In the genomic region with DNA sequence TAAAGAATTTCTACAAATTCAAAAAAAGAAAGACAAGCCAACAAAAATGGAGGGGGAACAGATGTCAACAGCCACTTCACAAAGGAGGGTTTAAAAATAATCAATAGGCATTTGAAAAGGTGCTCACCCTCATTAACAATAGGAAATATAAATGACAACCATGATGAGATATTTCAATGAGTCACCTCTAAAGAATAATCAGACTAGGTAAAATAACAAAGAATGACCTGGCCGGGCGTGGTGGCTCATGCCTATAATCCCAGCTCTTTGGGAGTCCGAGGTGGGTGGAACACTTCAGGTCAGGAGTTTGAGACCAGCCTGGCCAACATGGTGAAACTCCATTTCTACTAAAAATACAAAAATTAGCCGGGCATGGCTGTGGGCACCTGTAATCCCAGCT, we compare ENCODE assay signal across 14 cellular contexts.
DNase-seq lines count a peak whose midpoint lies in the region; ATAC-seq and TF ChIP-seq lines count a peak whose summit lies in the region.
"Had no signal": no experiment of that assay in that cellular context is flagged by ENCODE, and none has a peak within 500 bp of the region (broad histone marks: within the 10 kb centered on the region; RNA-seq: fewer than 3 reads in every experiment).

No MANE protein-coding gene starts in this region.

- ATAC-seq in HCT116 (no peak), RWPE2 (ENCODE audit: low read depth) (peak; percentile 44)
- ATAC-seq: GM23338 had no signal

- TF ChIP-seq CTCF in HCT116 (IDR thresholded peaks at IDR 0.05 in 2 of 3, conservative IDR thresholded peaks at IDR 0.05 in 1 of 3; ENCODE audit: borderline replicate concordance in 1 of 3, insufficient read depth in 1 of 3, low read depth in 2 of 3, low read length in 2 of 3) (no peak), RWPE2 (IDR thresholded peaks at IDR 0.05; ENCODE audit: poor library complexity, severe bottlenecking) (no peak)

- CTCF ChIA-PET in HCT116 (lab: Charles Lee), result no interaction called here

- H3K9ac ChIP-seq in HCT116 (ENCODE audit: low read length), result no peak overlapping the region

- H3K36me3 ChIP-seq in HAP-1 (replicated peaks), result no peaks in the 10 kb centered on the region
- H3K36me3 ChIP-seq in HCT116 (ENCODE audit: control insufficient read depth in 1 of 2, insufficient read depth in 2 of 2, low read length in 2 of 2), result no peaks in the 10 kb centered on the region
- H3K36me3 ChIP-seq in RWPE2 (ENCODE audit: low read depth), result no peaks in the 10 kb centered on the region

- RAD21 ChIA-PET in HCT116 (lab: Charles Lee; ENCODE audit: low non-redundant PET in 1 of 2, low total read pairs in 2 of 2, uncharacterized antibody in 2 of 2, unreplicated experiment in 2 of 2), result no interaction called here

- POLR2A ChIA-PET in HCT116 (lab: Charles Lee), result no interaction called here

- H3K9me3 ChIP-seq in HAP-1 (no peaks in the 10 kb centered on the region), HCT116 (ENCODE audit: control insufficient read depth in 1 of 2, insufficient read depth in 1 of 2, low read depth in 1 of 2, low read length in 2 of 2) (no peaks in the 10 kb centered on the region), RWPE2 (ENCODE audit: severe bottlenecking) (no peaks in the 10 kb centered on the region)
- H3K9me3 ChIP-seq: Caco-2 had no signal

- DNase-seq in HAP-1 (ENCODE audit: low spot score in 2 of 2), result peak; percentile 41 to 45
- DNase-seq in HCT116 (ENCODE audit: low read depth, low spot score), result no peak
- DNase-seq in RWPE2 (ENCODE audit: low spot score), result no peak
- DNase-seq in kidney tubule cell (ENCODE audit: low spot score), result peak; percentile 12
- DNase-seq in DMS79 (lab: John Stamatoyannopoulos, UW), result no peak
- DNase-seq in Kasumi-1 (lab: John Stamatoyannopoulos, UW), result no peak
- DNase-seq: ACHN; AML-193; Caco-2; CD4-positive, alpha-beta T cell; GF-D8; H7 had no signal

- no peak overlapping the region for H2AFZ ChIP-seq in HCT116 (ENCODE audit: low read depth, low read length, poor library complexity, severe bottlenecking)
- H2AFZ ChIP-seq: GM23338 had no signal

- no peak for TF ChIP-seq RAD21 in HCT116 (IDR thresholded peaks at IDR 0.05; ENCODE audit: low read depth)

- H3K4me3 ChIP-seq in HAP-1 (no peak overlapping the region), HCT116 (replicated peaks in 1 of 2; ENCODE audit: low read depth in 1 of 2, low read length in 2 of 2) (no peak overlapping the region), RWPE2 (ENCODE audit: severe bottlenecking) (no peak overlapping the region)
- H3K4me3 ChIP-seq: GM23338 had no signal

- no peak overlapping the region for H3K4me2 ChIP-seq in HCT116 (ENCODE audit: low read length)
- H3K4me2 ChIP-seq: GM23338 had no signal

- in situ Hi-C loops in HAP-1 (cut with MboI; ENCODE audit: low sequenced_read_pairs), result no loop called here

- BruUV-seq in HCT116 (replicated peaks; lab: Mats Ljungman, UMichigan), result no TSS peak

- peaks cover 8% of the 10 kb centered on the region for H3K4me1 ChIP-seq in HAP-1
- H3K4me1 ChIP-seq in HCT116 (ENCODE audit: control insufficient read depth in 1 of 2, insufficient read depth in 2 of 2, low read length in 2 of 2), result peaks cover 0 to 7% of the 10 kb centered on the region in 2 experiments; a peak in 1 of 4 replicates
- no peaks in the 10 kb centered on the region for H3K4me1 ChIP-seq in RWPE2 (ENCODE audit: insufficient read depth, poor library complexity, severe bottlenecking)
- H3K4me1 ChIP-seq: Caco-2 had no signal

- no peaks in the 10 kb centered on the region for H4K20me1 ChIP-seq in HCT116 (ENCODE audit: insufficient read depth)

- no peaks in the 10 kb centered on the region for H3K79me2 ChIP-seq in HCT116 (ENCODE audit: insufficient read depth, low read length)

- H3K9me2 ChIP-seq in HCT116 (ENCODE audit: insufficient read depth), result no peaks in the 10 kb centered on the region

- TF ChIP-seq POLR2A in HCT116 (IDR thresholded peaks at IDR 0.05; ENCODE audit: borderline replicate concordance, extremely low read depth, insufficient read depth, insufficient read length), result no peak

- H3K27me3 ChIP-seq in HAP-1 (ENCODE audit: low read depth) (no peaks in the 10 kb centered on the region; the same call in 1 of the 2 replicates), HCT116 (ENCODE audit: insufficient read depth, low read length) (no peaks in the 10 kb centered on the region), RWPE2 (ENCODE audit: insufficient read depth, poor library complexity, severe bottlenecking) (no peaks in the 10 kb centered on the region)

- H3K27ac ChIP-seq in HCT116 (ENCODE audit: low read depth, low read length), result no peak overlapping the region
- H3K27ac ChIP-seq in RWPE2 (ENCODE audit: poor library complexity, severe bottlenecking), result no peak overlapping the region
- H3K27ac ChIP-seq: C4-2B had no signal

- intact Hi-C loops in HCT116 (cut with micrococcal nuclease), result no loop called here

TF ChIP-seq in HCT116, 20 proteins besides CTCF, POLR2A, EP300 and RAD21:
- TF ChIP-seq SRF (IDR thresholded peaks at IDR 0.05; ENCODE audit: low read depth) (no peak), ZFX (IDR thresholded peaks at IDR 0.05) (no peak), POLR2AphosphoS5 (IDR thresholded peaks at IDR 0.05; ENCODE audit: low read depth, low read length) (no peak), FOSL1 (IDR thresholded peaks at IDR 0.05; ENCODE audit: low read depth) (peak; percentile 11; the same call in 1 of the 2 replicates), CEBPB (IDR thresholded peaks at IDR 0.05; ENCODE audit: low read depth) (no peak), ELF1 (IDR thresholded peaks at IDR 0.05; ENCODE audit: borderline replicate concordance, low read depth) (no peak), SP1 (IDR thresholded peaks at IDR 0.05; ENCODE audit: low read depth) (no peak), EZH2 (IDR thresholded peaks at IDR 0.05) (no peak), TCF7L2 (IDR thresholded peaks at IDR 0.05; ENCODE audit: borderline replicate concordance, extremely low read depth, insufficient read depth, insufficient read length) (no peak)

Comparison
In these comparisons a context has a peak if more than half of its experiments do, and no peak if none do; other contexts are left out.
1. DNase-seq: peak in HAP-1 (2 of 2) and kidney tubule cell (single experiment); none in HCT116 (single experiment), RWPE2 (single experiment), DMS79 (single experiment) and Kasumi-1 (0 of 2).